9 cellular contexts compared by ENCODE assay signal in genomic region chr5:134873494-134873893, GRCh38. TPM values are rescaled to one million over a fixed set of nuclear protein-coding genes. Genes with fewer than 3 reads are reported as not detected.
DNase-seq lines count a peak whose midpoint lies in the region; ATAC-seq, FAIRE-seq and TF ChIP-seq lines count a peak whose summit lies in the region.
"Had no signal": no experiment of that assay in that cellular context is flagged by ENCODE, and none has a peak within 500 bp of the region (broad histone marks: within the 10 kb centered on the region; RNA-seq: fewer than 3 reads in every experiment).

No MANE protein-coding gene starts in this region.

- H3K4me3 Mint-ChIP-seq in mesothelial cell of epicardium: peak overlapping the region; percentile 24

- H3K27ac Mint-ChIP-seq in activated naive CD4-positive, alpha-beta T cell treated with anti-CD3 and anti-CD28 coated beads, Interleukin-2, amount 50 U/mL, for 72 hours: peak overlapping the region; percentile 95 to 99
- H3K27ac Mint-ChIP-seq in mesothelial cell of epicardium: peak overlapping the region; percentile 40

- CTCF ChIA-PET in GM10248 (lab: Yijun Ruan, JAX): interaction anchor here (1.0 to 2.7 kb wide), 6 partner anchors 8 to 31 kb away, joined by 3 to 11 read pairs (median 4); partner anchors contain the start of gene PCBD2

- peaks cover 0 to 21% of the 10 kb centered on the region in 2 donors for H3K36me3 Mint-ChIP-seq in activated naive CD4-positive, alpha-beta T cell treated with anti-CD3 and anti-CD28 coated beads, Interleukin-2, amount 50 U/mL, for 72 hours
- peaks cover 5% of the 10 kb centered on the region for H3K36me3 Mint-ChIP-seq in mesothelial cell of epicardium

- DNase-seq in stimulated activated CD4-positive, alpha-beta T cell treated with anti-CD3 and anti-CD28 coated beads, Interleukin-12 subunit alpha, Interleukin-12 subunit beta, amount 100 ng/mL, for 4 hours: peak; percentile 7
- no peak for DNase-seq in stimulated activated CD4-positive, alpha-beta T cell treated with anti-CD3 and anti-CD28 coated beads, Interleukin-4, amount 100 ng/mL, for 4 hours
- DNase-seq in activated naive CD4-positive, alpha-beta T cell treated with anti-CD3 and anti-CD28 coated beads, Interleukin-2, amount 50 U/mL, for 72 hours (ENCODE audit: low spot score in 2 of 2): peak in 1 of 2 donors; percentile 22
- no peak for DNase-seq in mesothelial cell of epicardium (ENCODE audit: low spot score in 2 of 2, unreplicated experiment in 2 of 2)
- peak; percentile 4 for DNase-seq in urothelium cell line (ENCODE audit: low spot score)
- DNase-seq in GM10248 (ENCODE audit: extremely low spot score): no peak
- no peak for DNase-seq in AG08395 (ENCODE audit: low spot score)
- no peak for DNase-seq in EL

- ATAC-seq in activated naive CD4-positive, alpha-beta T cell treated with anti-CD3 and anti-CD28 coated beads, Interleukin-2, amount 50 U/mL, for 72 hours: no peak

- H3K9me3 Mint-ChIP-seq in activated naive CD4-positive, alpha-beta T cell treated with anti-CD3 and anti-CD28 coated beads, Interleukin-2, amount 50 U/mL, for 72 hours: peaks cover 3 to 5% of the 10 kb centered on the region in 2 donors
- H3K9me3 Mint-ChIP-seq in mesothelial cell of epicardium: no peaks in the 10 kb centered on the region

- H3K4me1 Mint-ChIP-seq in mesothelial cell of epicardium: peaks cover 13% of the 10 kb centered on the region

- POLR2A ChIA-PET in GM10248 (lab: Yijun Ruan, JAX): interaction anchor here (0.5 to 2.0 kb wide), 3 partner anchors 11 to 136 kb away, joined by 5 to 6 read pairs (median 5); partner anchors contain the start of gene C5orf24

- TF ChIP-seq CTCF in mesothelial cell of epicardium (IDR thresholded peaks at IDR 0.05; ENCODE audit: unreplicated experiment) (no peak), GM10248 (IDR thresholded peaks at IDR 0.05; ENCODE audit: control extremely low read depth, extremely low read depth, low read depth, missing control alignments) (no peak)

- FAIRE-seq in urothelium cell line (lab: Jason Lieb, UNC): no peak
- FAIRE-seq: bronchial epithelial cell had no signal

- no peaks in the 10 kb centered on the region for H3K27me3 Mint-ChIP-seq in mesothelial cell of epicardium (ENCODE audit: low read depth)

RNA-seq across cellular contexts. Expression of gene TXNDC15, which starts 0.7 kb away (rescaled TPM):
- 10 to 100 TPM; 20.1 to 31.8 TPM for total RNA-seq in activated naive CD4-positive, alpha-beta T cell treated with anti-CD3 and anti-CD28 coated beads, Interleukin-2, amount 50 U/mL, for 72 hours
- 46.3 to 51.6 TPM (median 48.9 TPM) in 3 replicates for total RNA-seq in mesothelial cell of epicardium

RNA-seq across cellular contexts. Expression of gene C5orf24, which starts 27.7 kb away (rescaled TPM):
- 10 to 100 TPM; 32.5 to 36.9 TPM for total RNA-seq in activated naive CD4-positive, alpha-beta T cell treated with anti-CD3 and anti-CD28 coated beads, Interleukin-2, amount 50 U/mL, for 72 hours
- total RNA-seq in mesothelial cell of epicardium: 75.4 to 85.4 TPM (median 83.4 TPM) in 3 replicates

RNA-seq across cellular contexts. Expression of gene PCBD2, which starts 31.4 kb away (rescaled TPM):
- 10 to 100 TPM in 1 of 2 donors, 1 to 10 TPM in 1; 5.7 to 14.1 TPM for total RNA-seq in activated naive CD4-positive, alpha-beta T cell treated with anti-CD3 and anti-CD28 coated beads, Interleukin-2, amount 50 U/mL, for 72 hours
- total RNA-seq in mesothelial cell of epicardium: 15.7 to 18.5 TPM (median 15.9 TPM) in 3 replicates

Comparison
In these comparisons a context has a peak if more than half of its experiments do, and no peak if none do; other contexts are left out.
1. DNase-seq: peak in stimulated activated CD4-positive, alpha-beta T cell treated with anti-CD3 and anti-CD28 coated beads, Interleukin-12 subunit alpha, Interleukin-12 subunit beta, amount 100 ng/mL, for 4 hours (single experiment) and urothelium cell line (single experiment); none in stimulated activated CD4-positive, alpha-beta T cell treated with anti-CD3 and anti-CD28 coated beads, Interleukin-4, amount 100 ng/mL, for 4 hours (0 of 2), mesothelial cell of epicardium (0 of 2), GM10248 (single experiment), AG08395 (single experiment) and EL (single experiment).